ENCODE assay signal across 1 cellular context in genomic region chr19:1435378-1435989, GRCh38.
TF ChIP-seq lines count a peak whose summit lies in the region.

No MANE protein-coding gene starts in this region.

TF ChIP-seq in K562, 482 proteins besides CTCF, POLR2A, EP300 and RAD21 (continues in another document):
- TF ChIP-seq CC2D1A (IDR thresholded peaks at IDR 0.05) = peak; percentile 69; the same call in 1 of the 2 replicates
- peak; percentile 74 for TF ChIP-seq BHLHE40 (IDR thresholded peaks at IDR 0.05; ENCODE audit: low read length)
- TF ChIP-seq ZNF124 (CRISPR knock-in tag; IDR thresholded peaks at IDR 0.05) = no peak
- TF ChIP-seq IRF2 (CRISPR knock-in tag; IDR thresholded peaks at IDR 0.05) = no peak
- no peak for TF ChIP-seq ATF7 (IDR thresholded peaks at IDR 0.05)
- TF ChIP-seq ESRRB (CRISPR knock-in tag; IDR thresholded peaks at IDR 0.05; ENCODE audit: borderline replicate concordance) = no peak
- no peak for TF ChIP-seq CGGBP1 (CRISPR knock-in tag; IDR thresholded peaks at IDR 0.05)
- TF ChIP-seq, protein P1, sequence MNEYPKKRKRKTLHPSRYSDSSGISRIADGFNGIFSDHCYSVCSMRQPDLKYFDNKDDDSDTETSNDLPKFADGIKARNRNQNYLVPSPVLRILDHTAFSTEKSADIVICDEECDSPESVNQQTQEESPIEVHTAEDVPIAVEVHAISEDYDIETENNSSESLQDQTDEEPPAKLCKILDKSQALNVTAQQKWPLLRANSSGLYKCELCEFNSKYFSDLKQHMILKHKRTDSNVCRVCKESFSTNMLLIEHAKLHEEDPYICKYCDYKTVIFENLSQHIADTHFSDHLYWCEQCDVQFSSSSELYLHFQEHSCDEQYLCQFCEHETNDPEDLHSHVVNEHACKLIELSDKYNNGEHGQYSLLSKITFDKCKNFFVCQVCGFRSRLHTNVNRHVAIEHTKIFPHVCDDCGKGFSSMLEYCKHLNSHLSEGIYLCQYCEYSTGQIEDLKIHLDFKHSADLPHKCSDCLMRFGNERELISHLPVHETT (CRISPR knock-in tag; conservative IDR thresholded peaks at IDR 0.05 in 1 of 2, IDR thresholded peaks at IDR 0.05 in 1 of 2) = no peak
- TF ChIP-seq KLF1 (tag; IDR thresholded peaks at IDR 0.05) = 0 out of 2 replicates have a peak, but pooled peaks have one; percentile 42
- TF ChIP-seq, protein P2, sequence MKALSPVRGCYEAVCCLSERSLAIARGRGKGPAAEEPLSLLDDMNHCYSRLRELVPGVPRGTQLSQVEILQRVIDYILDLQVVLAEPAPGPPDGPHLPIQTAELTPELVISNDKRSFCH (CRISPR knock-in tag; IDR thresholded peaks at IDR 0.05) = no peak
- TF ChIP-seq, protein P2 (tag; IDR thresholded peaks at IDR 0.05) = no peak
- TF ChIP-seq RNF2 (IDR thresholded peaks at IDR 0.05) = no peak
- TF ChIP-seq SPI1 (IDR thresholded peaks at IDR 0.05; ENCODE audit: borderline replicate concordance, low read depth, low read length) = peak; percentile 48; the same call in 1 of the 2 replicates
- TF ChIP-seq, protein P3, sequence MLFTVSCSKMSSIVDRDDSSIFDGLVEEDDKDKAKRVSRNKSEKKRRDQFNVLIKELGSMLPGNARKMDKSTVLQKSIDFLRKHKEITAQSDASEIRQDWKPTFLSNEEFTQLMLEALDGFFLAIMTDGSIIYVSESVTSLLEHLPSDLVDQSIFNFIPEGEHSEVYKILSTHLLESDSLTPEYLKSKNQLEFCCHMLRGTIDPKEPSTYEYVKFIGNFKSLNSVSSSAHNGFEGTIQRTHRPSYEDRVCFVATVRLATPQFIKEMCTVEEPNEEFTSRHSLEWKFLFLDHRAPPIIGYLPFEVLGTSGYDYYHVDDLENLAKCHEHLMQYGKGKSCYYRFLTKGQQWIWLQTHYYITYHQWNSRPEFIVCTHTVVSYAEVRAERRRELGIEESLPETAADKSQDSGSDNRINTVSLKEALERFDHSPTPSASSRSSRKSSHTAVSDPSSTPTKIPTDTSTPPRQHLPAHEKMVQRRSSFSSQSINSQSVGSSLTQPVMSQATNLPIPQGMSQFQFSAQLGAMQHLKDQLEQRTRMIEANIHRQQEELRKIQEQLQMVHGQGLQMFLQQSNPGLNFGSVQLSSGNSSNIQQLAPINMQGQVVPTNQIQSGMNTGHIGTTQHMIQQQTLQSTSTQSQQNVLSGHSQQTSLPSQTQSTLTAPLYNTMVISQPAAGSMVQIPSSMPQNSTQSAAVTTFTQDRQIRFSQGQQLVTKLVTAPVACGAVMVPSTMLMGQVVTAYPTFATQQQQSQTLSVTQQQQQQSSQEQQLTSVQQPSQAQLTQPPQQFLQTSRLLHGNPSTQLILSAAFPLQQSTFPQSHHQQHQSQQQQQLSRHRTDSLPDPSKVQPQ (CRISPR knock-in tag; IDR thresholded peaks at IDR 0.05; ENCODE audit: borderline replicate concordance) = no peak
- TF ChIP-seq HNRNPK (IDR thresholded peaks at IDR 0.05; ENCODE audit: low read depth, low read length, poor library complexity, severe bottlenecking) = no peak
- TF ChIP-seq, protein P4, sequence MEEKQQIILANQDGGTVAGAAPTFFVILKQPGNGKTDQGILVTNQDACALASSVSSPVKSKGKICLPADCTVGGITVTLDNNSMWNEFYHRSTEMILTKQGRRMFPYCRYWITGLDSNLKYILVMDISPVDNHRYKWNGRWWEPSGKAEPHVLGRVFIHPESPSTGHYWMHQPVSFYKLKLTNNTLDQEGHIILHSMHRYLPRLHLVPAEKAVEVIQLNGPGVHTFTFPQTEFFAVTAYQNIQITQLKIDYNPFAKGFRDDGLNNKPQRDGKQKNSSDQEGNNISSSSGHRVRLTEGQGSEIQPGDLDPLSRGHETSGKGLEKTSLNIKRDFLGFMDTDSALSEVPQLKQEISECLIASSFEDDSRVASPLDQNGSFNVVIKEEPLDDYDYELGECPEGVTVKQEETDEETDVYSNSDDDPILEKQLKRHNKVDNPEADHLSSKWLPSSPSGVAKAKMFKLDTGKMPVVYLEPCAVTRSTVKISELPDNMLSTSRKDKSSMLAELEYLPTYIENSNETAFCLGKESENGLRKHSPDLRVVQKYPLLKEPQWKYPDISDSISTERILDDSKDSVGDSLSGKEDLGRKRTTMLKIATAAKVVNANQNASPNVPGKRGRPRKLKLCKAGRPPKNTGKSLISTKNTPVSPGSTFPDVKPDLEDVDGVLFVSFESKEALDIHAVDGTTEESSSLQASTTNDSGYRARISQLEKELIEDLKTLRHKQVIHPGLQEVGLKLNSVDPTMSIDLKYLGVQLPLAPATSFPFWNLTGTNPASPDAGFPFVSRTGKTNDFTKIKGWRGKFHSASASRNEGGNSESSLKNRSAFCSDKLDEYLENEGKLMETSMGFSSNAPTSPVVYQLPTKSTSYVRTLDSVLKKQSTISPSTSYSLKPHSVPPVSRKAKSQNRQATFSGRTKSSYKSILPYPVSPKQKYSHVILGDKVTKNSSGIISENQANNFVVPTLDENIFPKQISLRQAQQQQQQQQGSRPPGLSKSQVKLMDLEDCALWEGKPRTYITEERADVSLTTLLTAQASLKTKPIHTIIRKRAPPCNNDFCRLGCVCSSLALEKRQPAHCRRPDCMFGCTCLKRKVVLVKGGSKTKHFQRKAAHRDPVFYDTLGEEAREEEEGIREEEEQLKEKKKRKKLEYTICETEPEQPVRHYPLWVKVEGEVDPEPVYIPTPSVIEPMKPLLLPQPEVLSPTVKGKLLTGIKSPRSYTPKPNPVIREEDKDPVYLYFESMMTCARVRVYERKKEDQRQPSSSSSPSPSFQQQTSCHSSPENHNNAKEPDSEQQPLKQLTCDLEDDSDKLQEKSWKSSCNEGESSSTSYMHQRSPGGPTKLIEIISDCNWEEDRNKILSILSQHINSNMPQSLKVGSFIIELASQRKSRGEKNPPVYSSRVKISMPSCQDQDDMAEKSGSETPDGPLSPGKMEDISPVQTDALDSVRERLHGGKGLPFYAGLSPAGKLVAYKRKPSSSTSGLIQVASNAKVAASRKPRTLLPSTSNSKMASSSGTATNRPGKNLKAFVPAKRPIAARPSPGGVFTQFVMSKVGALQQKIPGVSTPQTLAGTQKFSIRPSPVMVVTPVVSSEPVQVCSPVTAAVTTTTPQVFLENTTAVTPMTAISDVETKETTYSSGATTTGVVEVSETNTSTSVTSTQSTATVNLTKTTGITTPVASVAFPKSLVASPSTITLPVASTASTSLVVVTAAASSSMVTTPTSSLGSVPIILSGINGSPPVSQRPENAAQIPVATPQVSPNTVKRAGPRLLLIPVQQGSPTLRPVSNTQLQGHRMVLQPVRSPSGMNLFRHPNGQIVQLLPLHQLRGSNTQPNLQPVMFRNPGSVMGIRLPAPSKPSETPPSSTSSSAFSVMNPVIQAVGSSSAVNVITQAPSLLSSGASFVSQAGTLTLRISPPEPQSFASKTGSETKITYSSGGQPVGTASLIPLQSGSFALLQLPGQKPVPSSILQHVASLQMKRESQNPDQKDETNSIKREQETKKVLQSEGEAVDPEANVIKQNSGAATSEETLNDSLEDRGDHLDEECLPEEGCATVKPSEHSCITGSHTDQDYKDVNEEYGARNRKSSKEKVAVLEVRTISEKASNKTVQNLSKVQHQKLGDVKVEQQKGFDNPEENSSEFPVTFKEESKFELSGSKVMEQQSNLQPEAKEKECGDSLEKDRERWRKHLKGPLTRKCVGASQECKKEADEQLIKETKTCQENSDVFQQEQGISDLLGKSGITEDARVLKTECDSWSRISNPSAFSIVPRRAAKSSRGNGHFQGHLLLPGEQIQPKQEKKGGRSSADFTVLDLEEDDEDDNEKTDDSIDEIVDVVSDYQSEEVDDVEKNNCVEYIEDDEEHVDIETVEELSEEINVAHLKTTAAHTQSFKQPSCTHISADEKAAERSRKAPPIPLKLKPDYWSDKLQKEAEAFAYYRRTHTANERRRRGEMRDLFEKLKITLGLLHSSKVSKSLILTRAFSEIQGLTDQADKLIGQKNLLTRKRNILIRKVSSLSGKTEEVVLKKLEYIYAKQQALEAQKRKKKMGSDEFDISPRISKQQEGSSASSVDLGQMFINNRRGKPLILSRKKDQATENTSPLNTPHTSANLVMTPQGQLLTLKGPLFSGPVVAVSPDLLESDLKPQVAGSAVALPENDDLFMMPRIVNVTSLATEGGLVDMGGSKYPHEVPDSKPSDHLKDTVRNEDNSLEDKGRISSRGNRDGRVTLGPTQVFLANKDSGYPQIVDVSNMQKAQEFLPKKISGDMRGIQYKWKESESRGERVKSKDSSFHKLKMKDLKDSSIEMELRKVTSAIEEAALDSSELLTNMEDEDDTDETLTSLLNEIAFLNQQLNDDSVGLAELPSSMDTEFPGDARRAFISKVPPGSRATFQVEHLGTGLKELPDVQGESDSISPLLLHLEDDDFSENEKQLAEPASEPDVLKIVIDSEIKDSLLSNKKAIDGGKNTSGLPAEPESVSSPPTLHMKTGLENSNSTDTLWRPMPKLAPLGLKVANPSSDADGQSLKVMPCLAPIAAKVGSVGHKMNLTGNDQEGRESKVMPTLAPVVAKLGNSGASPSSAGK (IDR thresholded peaks at IDR 0.05) = peak; percentile 69
- 0 out of 2 replicates have a peak, but pooled peaks have one; percentile 21 for TF ChIP-seq NR2C1 (IDR thresholded peaks at IDR 0.05)
- no peak for TF ChIP-seq NR2C1 (tag; IDR thresholded peaks at IDR 0.05)
- TF ChIP-seq ZNF740 (CRISPR knock-in tag; IDR thresholded peaks at IDR 0.05) = no peak
- TF ChIP-seq ZNF740 (tag; IDR thresholded peaks at IDR 0.05) = no peak
- TF ChIP-seq, protein P5, sequence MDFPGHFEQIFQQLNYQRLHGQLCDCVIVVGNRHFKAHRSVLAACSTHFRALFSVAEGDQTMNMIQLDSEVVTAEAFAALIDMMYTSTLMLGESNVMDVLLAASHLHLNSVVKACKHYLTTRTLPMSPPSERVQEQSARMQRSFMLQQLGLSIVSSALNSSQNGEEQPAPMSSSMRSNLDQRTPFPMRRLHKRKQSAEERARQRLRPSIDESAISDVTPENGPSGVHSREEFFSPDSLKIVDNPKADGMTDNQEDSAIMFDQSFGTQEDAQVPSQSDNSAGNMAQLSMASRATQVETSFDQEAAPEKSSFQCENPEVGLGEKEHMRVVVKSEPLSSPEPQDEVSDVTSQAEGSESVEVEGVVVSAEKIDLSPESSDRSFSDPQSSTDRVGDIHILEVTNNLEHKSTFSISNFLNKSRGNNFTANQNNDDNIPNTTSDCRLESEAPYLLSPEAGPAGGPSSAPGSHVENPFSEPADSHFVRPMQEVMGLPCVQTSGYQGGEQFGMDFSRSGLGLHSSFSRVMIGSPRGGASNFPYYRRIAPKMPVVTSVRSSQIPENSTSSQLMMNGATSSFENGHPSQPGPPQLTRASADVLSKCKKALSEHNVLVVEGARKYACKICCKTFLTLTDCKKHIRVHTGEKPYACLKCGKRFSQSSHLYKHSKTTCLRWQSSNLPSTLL (IDR thresholded peaks at IDR 0.05) = 0 out of 2 replicates have a peak, but pooled peaks have one; percentile 39
- TF ChIP-seq SMARCE1 (IDR thresholded peaks at IDR 0.05) = no peak
- TF ChIP-seq TRIM24 (IDR thresholded peaks at IDR 0.05) = no peak
- TF ChIP-seq MED1 (CRISPR knock-in tag; IDR thresholded peaks at IDR 0.05; ENCODE audit: borderline replicate concordance) = no peak
- TF ChIP-seq KLF13 (tag; IDR thresholded peaks at IDR 0.05; ENCODE audit: borderline replicate concordance, low read depth) = no peak
- TF ChIP-seq, protein P6, sequence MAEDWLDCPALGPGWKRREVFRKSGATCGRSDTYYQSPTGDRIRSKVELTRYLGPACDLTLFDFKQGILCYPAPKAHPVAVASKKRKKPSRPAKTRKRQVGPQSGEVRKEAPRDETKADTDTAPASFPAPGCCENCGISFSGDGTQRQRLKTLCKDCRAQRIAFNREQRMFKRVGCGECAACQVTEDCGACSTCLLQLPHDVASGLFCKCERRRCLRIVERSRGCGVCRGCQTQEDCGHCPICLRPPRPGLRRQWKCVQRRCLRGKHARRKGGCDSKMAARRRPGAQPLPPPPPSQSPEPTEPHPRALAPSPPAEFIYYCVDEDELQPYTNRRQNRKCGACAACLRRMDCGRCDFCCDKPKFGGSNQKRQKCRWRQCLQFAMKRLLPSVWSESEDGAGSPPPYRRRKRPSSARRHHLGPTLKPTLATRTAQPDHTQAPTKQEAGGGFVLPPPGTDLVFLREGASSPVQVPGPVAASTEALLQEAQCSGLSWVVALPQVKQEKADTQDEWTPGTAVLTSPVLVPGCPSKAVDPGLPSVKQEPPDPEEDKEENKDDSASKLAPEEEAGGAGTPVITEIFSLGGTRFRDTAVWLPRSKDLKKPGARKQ (CRISPR knock-in tag; IDR thresholded peaks at IDR 0.05) = no peak
- TF ChIP-seq, protein P7, sequence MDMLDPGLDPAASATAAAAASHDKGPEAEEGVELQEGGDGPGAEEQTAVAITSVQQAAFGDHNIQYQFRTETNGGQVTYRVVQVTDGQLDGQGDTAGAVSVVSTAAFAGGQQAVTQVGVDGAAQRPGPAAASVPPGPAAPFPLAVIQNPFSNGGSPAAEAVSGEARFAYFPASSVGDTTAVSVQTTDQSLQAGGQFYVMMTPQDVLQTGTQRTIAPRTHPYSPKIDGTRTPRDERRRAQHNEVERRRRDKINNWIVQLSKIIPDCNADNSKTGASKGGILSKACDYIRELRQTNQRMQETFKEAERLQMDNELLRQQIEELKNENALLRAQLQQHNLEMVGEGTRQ (CRISPR knock-in tag; IDR thresholded peaks at IDR 0.05) = 0 out of 2 replicates have a peak, but pooled peaks have one; percentile 6
- TF ChIP-seq MYC (IDR thresholded peaks at IDR 0.05; ENCODE audit: low read depth, low read length) = peak; percentile 84
- no peak for TF ChIP-seq MYC (CRISPR knock-in tag; IDR thresholded peaks at IDR 0.05; ENCODE audit: borderline replicate concordance, low read depth)
- no peak for TF ChIP-seq RBM17 (IDR thresholded peaks at IDR 0.05; ENCODE audit: borderline replicate concordance, low read depth, low read length)
- TF ChIP-seq, protein P8, sequence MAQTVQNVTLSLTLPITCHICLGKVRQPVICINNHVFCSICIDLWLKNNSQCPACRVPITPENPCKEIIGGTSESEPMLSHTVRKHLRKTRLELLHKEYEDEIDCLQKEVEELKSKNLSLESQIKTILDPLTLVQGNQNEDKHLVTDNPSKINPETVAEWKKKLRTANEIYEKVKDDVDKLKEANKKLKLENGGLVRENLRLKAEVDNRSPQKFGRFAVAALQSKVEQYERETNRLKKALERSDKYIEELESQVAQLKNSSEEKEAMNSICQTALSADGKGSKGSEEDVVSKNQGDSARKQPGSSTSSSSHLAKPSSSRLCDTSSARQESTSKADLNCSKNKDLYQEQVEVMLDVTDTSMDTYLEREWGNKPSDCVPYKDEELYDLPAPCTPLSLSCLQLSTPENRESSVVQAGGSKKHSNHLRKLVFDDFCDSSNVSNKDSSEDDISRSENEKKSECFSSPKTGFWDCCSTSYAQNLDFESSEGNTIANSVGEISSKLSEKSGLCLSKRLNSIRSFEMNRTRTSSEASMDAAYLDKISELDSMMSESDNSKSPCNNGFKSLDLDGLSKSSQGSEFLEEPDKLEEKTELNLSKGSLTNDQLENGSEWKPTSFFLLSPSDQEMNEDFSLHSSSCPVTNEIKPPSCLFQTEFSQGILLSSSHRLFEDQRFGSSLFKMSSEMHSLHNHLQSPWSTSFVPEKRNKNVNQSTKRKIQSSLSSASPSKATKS (CRISPR knock-in tag; IDR thresholded peaks at IDR 0.05) = no peak
- TF ChIP-seq ZNF764 (CRISPR knock-in tag; IDR thresholded peaks at IDR 0.05; ENCODE audit: low read depth) = no peak
- no peak for TF ChIP-seq ZFPM2 (CRISPR knock-in tag; IDR thresholded peaks at IDR 0.05)
- no peak for TF ChIP-seq PURB (CRISPR knock-in tag; IDR thresholded peaks at IDR 0.05; ENCODE audit: low read depth)
